In genomic region chr14:21267886-21268611, GRCh38 we compare ENCODE assay signal across 1 cellular context.
TF ChIP-seq lines count a peak whose summit lies in the region.

No MANE protein-coding gene starts in this region.

TF ChIP-seq in endothelial cell of umbilical vein, 7 proteins besides CTCF, POLR2A, EP300 and RAD21:
- TF ChIP-seq JUN (IDR thresholded peaks at IDR 0.05; ENCODE audit: borderline replicate concordance, insufficient read depth, insufficient read length, low read depth) (no peak), POLR2AphosphoS5 (IDR thresholded peaks at IDR 0.05; ENCODE audit: insufficient read depth, low read depth, low read length) (no peak), FOS (IDR thresholded peaks at IDR 0.05; ENCODE audit: borderline replicate concordance, insufficient read depth, low read length) (no peak), EZH2 (IDR thresholded peaks at IDR 0.05; ENCODE audit: borderline replicate concordance, low read depth, low read length, severe bottlenecking) (no peak)
